10 cellular contexts compared by ENCODE assay signal in genomic region chr5:56358703-56359428, GRCh38.
DNase-seq lines count a peak whose midpoint lies in the region; ATAC-seq and TF ChIP-seq lines count a peak whose summit lies in the region.
"Had no signal": no experiment of that assay in that cellular context is flagged by ENCODE, and none has a peak within 500 bp of the region (broad histone marks: within the 10 kb centered on the region; RNA-seq: fewer than 3 reads in every experiment).

No MANE protein-coding gene starts in this region.

- H3K4me3 Mint-ChIP-seq in chondrocyte (ENCODE audit: unreplicated experiment) (no peak overlapping the region), type B pancreatic cell (peak overlapping the region; percentile 65)

- TF ChIP-seq CTCF in chondrocyte (IDR thresholded peaks at IDR 0.05), result no peak
- no peak for TF ChIP-seq CTCF in lower lobe of right lung (IDR thresholded peaks at IDR 0.05)
- TF ChIP-seq CTCF in type B pancreatic cell (conservative IDR thresholded peaks at IDR 0.05), result no peak

- peak overlapping the region; percentile 64 for H3K27ac Mint-ChIP-seq in chondrocyte (ENCODE audit: unreplicated experiment)
- H3K27ac Mint-ChIP-seq in type B pancreatic cell, result peak overlapping the region; percentile 77

- no peak overlapping the region for H3K4me3 ChIP-seq in lower lobe of right lung
- H3K4me3 ChIP-seq: K562 had no signal

- H3K36me3 Mint-ChIP-seq in chondrocyte (ENCODE audit: low read depth) (no peaks in the 10 kb centered on the region), type B pancreatic cell (peaks cover 5% of the 10 kb centered on the region)

- peak; percentile 91 for TF ChIP-seq EP300 in Ishikawa (IDR thresholded peaks at IDR 0.05; ENCODE audit: borderline replicate concordance)

- no peak for DNase-seq in chondrocyte (ENCODE audit: low spot score)
- DNase-seq in lower lobe of right lung, result no peak
- DNase-seq in type B pancreatic cell (ENCODE audit: extremely low spot score, unreplicated experiment), result no peak
- DNase-seq in activated gamma-delta T cell treated with Interleukin-2 at 50 U/mL for 16 hours, result no peak
- no peak for DNase-seq in NCI-H446 treated with DMSO at 0.1 percent for 48 hours (lab: John Stamatoyannopoulos, UW)
- DNase-seq in activated CD4-positive, alpha-beta T cell treated with anti-CD3 and anti-CD28 coated beads for 4 hours, result no peak
- DNase-seq: NCI-H69 had no signal

- no peaks in the 10 kb centered on the region for H3K9me3 ChIP-seq in lower lobe of right lung

- H3K36me3 ChIP-seq in lower lobe of right lung, result no peaks in the 10 kb centered on the region

- H3K4me1 Mint-ChIP-seq in chondrocyte (ENCODE audit: low read depth) (peaks cover 31% of the 10 kb centered on the region), type B pancreatic cell (ENCODE audit: unreplicated experiment) (peaks cover 41% of the 10 kb centered on the region)

- H3K4me1 ChIP-seq in lower lobe of right lung, result peaks cover 5% of the 10 kb centered on the region

- peak; percentile 9 for TF ChIP-seq RAD21 in Ishikawa (IDR thresholded peaks at IDR 0.05; ENCODE audit: low read depth)

- H3K27ac ChIP-seq in lower lobe of right lung, result no peak overlapping the region

- no peaks in the 10 kb centered on the region for H3K27me3 Mint-ChIP-seq in chondrocyte (ENCODE audit: low read depth)
- H3K27me3 Mint-ChIP-seq in type B pancreatic cell, result no peaks in the 10 kb centered on the region

- no peaks in the 10 kb centered on the region for H3K27me3 ChIP-seq in lower lobe of right lung (ENCODE audit: low read depth)

- intact Hi-C loops in lower lobe of right lung (cut with DNase I), result no loop called here

- no peaks in the 10 kb centered on the region for H3K9me3 Mint-ChIP-seq in chondrocyte (ENCODE audit: low read depth)
- H3K9me3 Mint-ChIP-seq in type B pancreatic cell, result no peaks in the 10 kb centered on the region

- ATAC-seq in lower lobe of right lung (peak; percentile 47 to 76), HG03442 (IDR thresholded peaks at IDR 0.05; ENCODE audit: unreplicated experiment) (no peak)
- ATAC-seq: K562 had no signal

TF ChIP-seq in Ishikawa, 13 proteins besides CTCF, POLR2A, EP300 and RAD21:
- TF ChIP-seq, protein P1, sequence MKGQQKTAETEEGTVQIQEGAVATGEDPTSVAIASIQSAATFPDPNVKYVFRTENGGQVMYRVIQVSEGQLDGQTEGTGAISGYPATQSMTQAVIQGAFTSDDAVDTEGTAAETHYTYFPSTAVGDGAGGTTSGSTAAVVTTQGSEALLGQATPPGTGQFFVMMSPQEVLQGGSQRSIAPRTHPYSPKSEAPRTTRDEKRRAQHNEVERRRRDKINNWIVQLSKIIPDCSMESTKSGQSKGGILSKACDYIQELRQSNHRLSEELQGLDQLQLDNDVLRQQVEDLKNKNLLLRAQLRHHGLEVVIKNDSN (IDR thresholded peaks at IDR 0.05), result no peak
- TF ChIP-seq NFIC (IDR thresholded peaks at IDR 0.05) (peak; percentile 88), TAF1 (IDR thresholded peaks at IDR 0.05; ENCODE audit: low read depth) (no peak; the same call in 1 of the 2 replicates), EGR1 (IDR thresholded peaks at IDR 0.05) (peak; percentile 73; the same call in 1 of the 2 replicates), CEBPB (IDR thresholded peaks at IDR 0.05) (0 out of 2 replicates have a peak, but pooled peaks have one; percentile 20), TCF12 (IDR thresholded peaks at IDR 0.05; ENCODE audit: low read depth) (peak; percentile 82; the same call in 1 of the 2 replicates), ZBTB7A (IDR thresholded peaks at IDR 0.05; ENCODE audit: low read depth) (no peak), TEAD4 (IDR thresholded peaks at IDR 0.05) (peak; percentile 87), FOXM1 (IDR thresholded peaks at IDR 0.05; ENCODE audit: borderline replicate concordance, low read depth) (peak; percentile 69), YY1 (IDR thresholded peaks at IDR 0.05; ENCODE audit: low read depth) (0 out of 2 replicates have a peak, but pooled peaks have one; percentile 23)
- TF ChIP-seq, protein P2, sequence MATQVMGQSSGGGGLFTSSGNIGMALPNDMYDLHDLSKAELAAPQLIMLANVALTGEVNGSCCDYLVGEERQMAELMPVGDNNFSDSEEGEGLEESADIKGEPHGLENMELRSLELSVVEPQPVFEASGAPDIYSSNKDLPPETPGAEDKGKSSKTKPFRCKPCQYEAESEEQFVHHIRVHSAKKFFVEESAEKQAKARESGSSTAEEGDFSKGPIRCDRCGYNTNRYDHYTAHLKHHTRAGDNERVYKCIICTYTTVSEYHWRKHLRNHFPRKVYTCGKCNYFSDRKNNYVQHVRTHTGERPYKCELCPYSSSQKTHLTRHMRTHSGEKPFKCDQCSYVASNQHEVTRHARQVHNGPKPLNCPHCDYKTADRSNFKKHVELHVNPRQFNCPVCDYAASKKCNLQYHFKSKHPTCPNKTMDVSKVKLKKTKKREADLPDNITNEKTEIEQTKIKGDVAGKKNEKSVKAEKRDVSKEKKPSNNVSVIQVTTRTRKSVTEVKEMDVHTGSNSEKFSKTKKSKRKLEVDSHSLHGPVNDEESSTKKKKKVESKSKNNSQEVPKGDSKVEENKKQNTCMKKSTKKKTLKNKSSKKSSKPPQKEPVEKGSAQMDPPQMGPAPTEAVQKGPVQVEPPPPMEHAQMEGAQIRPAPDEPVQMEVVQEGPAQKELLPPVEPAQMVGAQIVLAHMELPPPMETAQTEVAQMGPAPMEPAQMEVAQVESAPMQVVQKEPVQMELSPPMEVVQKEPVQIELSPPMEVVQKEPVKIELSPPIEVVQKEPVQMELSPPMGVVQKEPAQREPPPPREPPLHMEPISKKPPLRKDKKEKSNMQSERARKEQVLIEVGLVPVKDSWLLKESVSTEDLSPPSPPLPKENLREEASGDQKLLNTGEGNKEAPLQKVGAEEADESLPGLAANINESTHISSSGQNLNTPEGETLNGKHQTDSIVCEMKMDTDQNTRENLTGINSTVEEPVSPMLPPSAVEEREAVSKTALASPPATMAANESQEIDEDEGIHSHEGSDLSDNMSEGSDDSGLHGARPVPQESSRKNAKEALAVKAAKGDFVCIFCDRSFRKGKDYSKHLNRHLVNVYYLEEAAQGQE (IDR thresholded peaks at IDR 0.05; ENCODE audit: low read depth), result no peak
TF ChIP-seq in Ishikawa: peak in this region for 7.
